In genomic region chr11:43515090-43515489, GRCh38 we compare ENCODE assay signal across 12 cellular contexts.
DNase-seq lines count a peak whose midpoint lies in the region; ATAC-seq, FAIRE-seq and TF ChIP-seq lines count a peak whose summit lies in the region.
"Had no signal": no experiment of that assay in that cellular context is flagged by ENCODE, and none has a peak within 500 bp of the region (broad histone marks: within the 10 kb centered on the region; RNA-seq: fewer than 3 reads in every experiment).

No MANE protein-coding gene starts in this region.

- peaks cover 6% of the 10 kb centered on the region for H3K9me3 ChIP-seq in WERI-Rb-1 (ENCODE audit: severe bottlenecking)
- H3K9me3 ChIP-seq in keratinocyte (ENCODE audit: control insufficient read depth, low read depth, low read length) = peaks cover 3% of the 10 kb centered on the region
- H3K9me3 ChIP-seq: sigmoid colon had no signal

- H3K27me3 ChIP-seq in WERI-Rb-1 (ENCODE audit: insufficient read depth, low read depth, severe bottlenecking) = peaks cover 44% of the 10 kb centered on the region
- peaks cover 3% of the 10 kb centered on the region for H3K27me3 ChIP-seq in keratinocyte (ENCODE audit: control insufficient read depth, extremely low read depth, insufficient read depth, low read length)
- H3K27me3 ChIP-seq: sigmoid colon had no signal

- H3K4me3 ChIP-seq in WERI-Rb-1 (ENCODE audit: low read depth, low read length) = no peak overlapping the region
- H3K4me3 ChIP-seq in keratinocyte (ENCODE audit: control insufficient read depth in 2 of 3, extremely low read depth in 1 of 3, insufficient read depth in 2 of 3, low read depth in 1 of 3, low read length in 3 of 3) = no peak overlapping the region
- H3K4me3 ChIP-seq: sigmoid colon had no signal

- H3K27ac ChIP-seq in WERI-Rb-1 (no peak overlapping the region), keratinocyte (ENCODE audit: control insufficient read depth, insufficient read depth, low read length) (no peak overlapping the region)
- H3K27ac ChIP-seq: sigmoid colon had no signal

- dilution Hi-C loops in keratinocyte (cut with MboI; ENCODE audit: extremely low pct_ligation_motif_present, low sequenced_read_pairs) = no loop called here

- no peak for ATAC-seq in GM19455 (IDR thresholded peaks at IDR 0.05; ENCODE audit: unreplicated experiment)

- peak; percentile 14 for TF ChIP-seq CTCF in GM10266 (IDR thresholded peaks at IDR 0.05; ENCODE audit: control insufficient read depth, insufficient read depth, low read depth, missing control alignments)
- TF ChIP-seq CTCF in WERI-Rb-1 (IDR thresholded peaks at IDR 0.05; ENCODE audit: low read depth, low read length) = peak; percentile 76
- peak in 2 of 3 experiments; percentile 20 to 39 for TF ChIP-seq CTCF in keratinocyte (optimal IDR thresholded peaks at IDR 0.05 in 1 of 3, IDR thresholded peaks at IDR 0.05 in 1 of 3, conservative IDR thresholded peaks at IDR 0.05 in 1 of 3; ENCODE audit: extremely low read depth in 1 of 3, insufficient read depth in 2 of 3, low read length in 3 of 3)

- FAIRE-seq in keratinocyte (lab: Jason Lieb, UNC) = no peak

- no peak overlapping the region for H2AFZ ChIP-seq in keratinocyte (ENCODE audit: control insufficient read depth, low read length)

- H3K4me2 ChIP-seq in keratinocyte (ENCODE audit: control insufficient read depth, extremely low read depth, insufficient read depth, low read depth, low read length) = no peak overlapping the region

- no peaks in the 10 kb centered on the region for H4K20me1 ChIP-seq in keratinocyte (ENCODE audit: control insufficient read depth, extremely low read depth, insufficient read depth, low read length)

- no peak for DNase-seq in GM10266 (ENCODE audit: extremely low spot score)
- peak; percentile 37 for DNase-seq in HuH-7 (ENCODE audit: low spot score)
- DNase-seq in WERI-Rb-1 = peak; percentile 65
- no peak for DNase-seq in keratinocyte (ENCODE audit: low read depth, low spot score)
- DNase-seq in NCI-H1417 treated with DMSO at 0.1 percent for 48 hours (lab: John Stamatoyannopoulos, UW) = no peak
- DNase-seq in NOMO-1 treated with DMSO at 0.1 percent for 48 hours (lab: John Stamatoyannopoulos, UW; ENCODE audit: unreplicated experiment) = no peak
- DNase-seq in DMS79 (lab: John Stamatoyannopoulos, UW) = no peak
- DNase-seq: foreskin fibroblast, NCI-H510A treated with DMSO at 0.1 percent for 48 hours, sigmoid colon, T-helper 9 cell had no signal

- no peaks in the 10 kb centered on the region for H3K79me2 ChIP-seq in keratinocyte (ENCODE audit: control insufficient read depth, insufficient read depth, low read length)

- H3K9me1 ChIP-seq in keratinocyte (ENCODE audit: control insufficient read depth, extremely low read depth, insufficient read depth, low read length) = no peaks in the 10 kb centered on the region

- no peaks in the 10 kb centered on the region for H3K36me3 ChIP-seq in WERI-Rb-1
- no peaks in the 10 kb centered on the region for H3K36me3 ChIP-seq in keratinocyte (ENCODE audit: control insufficient read depth in 2 of 2, extremely low read depth in 1 of 2, insufficient read depth in 2 of 2, low read length in 2 of 2)
- H3K36me3 ChIP-seq: sigmoid colon had no signal

- H3K4me1 ChIP-seq in keratinocyte (ENCODE audit: control insufficient read depth, extremely low read depth, insufficient read depth, low read length) = peaks cover 3% of the 10 kb centered on the region
- H3K4me1 ChIP-seq: sigmoid colon had no signal

- no peak overlapping the region for H3K9ac ChIP-seq in keratinocyte (ENCODE audit: control insufficient read depth, extremely low read depth, insufficient read depth, low read length)

Comparison
In these comparisons a context has a peak if more than half of its experiments do, and no peak if none do; other contexts are left out.
1. DNase-seq: peak in HuH-7 (single experiment) and WERI-Rb-1 (single experiment); none in GM10266 (single experiment), keratinocyte (single experiment), NCI-H1417 treated with DMSO at 0.1 percent for 48 hours (single experiment), NOMO-1 treated with DMSO at 0.1 percent for 48 hours (single experiment) and DMS79 (single experiment).
2. CTCF ChIP-seq: peak in every context shown above with its lines; median percentile 76 in WERI-Rb-1; 30 in keratinocyte; 14 in GM10266.